Comparison of ENCODE assay signal across 11 cellular contexts in the genomic region with DNA sequence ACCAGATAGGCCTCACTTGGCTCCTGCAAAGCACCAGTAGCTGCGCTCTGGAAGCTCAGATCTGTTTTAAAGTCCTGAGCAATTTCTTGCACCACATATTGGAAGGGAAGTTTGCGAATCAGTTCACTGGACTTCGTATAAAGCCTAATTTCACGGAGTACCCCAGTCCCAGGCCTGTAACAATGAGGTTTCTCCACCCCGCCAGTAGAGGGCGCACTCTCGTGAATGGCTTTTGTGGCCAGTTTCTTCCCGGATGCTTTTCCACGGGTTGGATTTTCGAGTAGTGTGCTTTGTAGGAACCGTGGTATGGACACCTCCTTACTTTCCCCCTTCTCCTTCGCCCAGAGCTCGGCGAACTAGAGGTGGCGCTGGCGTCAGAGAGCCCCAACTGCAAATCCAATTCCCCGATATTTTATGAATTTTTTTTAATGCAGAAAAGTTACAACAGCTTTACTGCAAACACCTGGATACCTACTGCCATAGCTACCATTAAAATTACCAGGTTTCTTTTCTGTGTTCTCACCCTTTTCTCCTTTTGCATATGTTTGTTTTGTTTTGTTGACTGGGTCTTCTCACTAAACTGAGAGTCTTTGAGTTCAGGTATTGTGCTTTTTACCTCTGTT. TPM values are rescaled to one million over a fixed set of nuclear protein-coding genes. Genes with fewer than 3 reads are reported as not detected.
A peak's percentile ranks its signal among the peaks of the same experiment; 100 is the strongest.
DNase-seq lines count a peak whose midpoint lies in the region; ATAC-seq and TF ChIP-seq lines count a peak whose summit lies in the region.
"Had no signal": no experiment of that assay in that cellular context is flagged by ENCODE, and none has a peak within 500 bp of the region (broad histone marks: within the 10 kb centered on the region; RNA-seq: fewer than 3 reads in every experiment).

No MANE protein-coding gene starts in this region.

- H3K27ac ChIP-seq in DND-41 (ENCODE audit: low read length) (no peak overlapping the region), brain microvascular endothelial cell (no peak overlapping the region)

- no peak overlapping the region for H2AFZ ChIP-seq in DND-41 (ENCODE audit: low read depth, low read length)

- H3K27me3 ChIP-seq in DND-41 (ENCODE audit: insufficient read depth, low read length, poor library complexity) (peaks cover 9% of the 10 kb centered on the region), brain microvascular endothelial cell (replicated peaks) (no peaks in the 10 kb centered on the region)

- no peaks in the 10 kb centered on the region for H4K20me1 ChIP-seq in DND-41 (ENCODE audit: insufficient read depth, low read length)

- ATAC-seq in DND-41 (ENCODE audit: insufficient read depth, low read depth) (no peak), omental fat pad (ENCODE audit: low FRiP score) (no peak), GM21619 (IDR thresholded peaks at IDR 0.05; ENCODE audit: unreplicated experiment) (no peak)
- ATAC-seq: activated naive CD4-positive, alpha-beta T cell treated with anti-CD3 and anti-CD28 coated beads, Interleukin-2, amount 50 U/mL, for 72 hours had no signal

- peaks cover 30% of the 10 kb centered on the region for H3K4me1 Mint-ChIP-seq in osteocyte (ENCODE audit: unreplicated experiment)

- no peaks in the 10 kb centered on the region for H3K4me1 ChIP-seq in DND-41 (ENCODE audit: insufficient read depth, low read length)

- no peaks in the 10 kb centered on the region for H3K36me3 Mint-ChIP-seq in osteocyte (ENCODE audit: unreplicated experiment)
- H3K36me3 Mint-ChIP-seq: activated naive CD4-positive, alpha-beta T cell treated with anti-CD3 and anti-CD28 coated beads, Interleukin-2, amount 50 U/mL, for 72 hours had no signal

- no peak overlapping the region for H3K9ac ChIP-seq in DND-41 (ENCODE audit: low read depth, low read length)

- H3K4me2 ChIP-seq in DND-41 (ENCODE audit: insufficient read depth, low read length): no peak overlapping the region

- no peaks in the 10 kb centered on the region for H3K27me3 Mint-ChIP-seq in osteocyte (ENCODE audit: unreplicated experiment)
- H3K27me3 Mint-ChIP-seq: stimulated activated naive CD8-positive, alpha-beta T cell treated with anti-CD3 and anti-CD28 coated beads, Interleukin-15, Interleukin-2, amounts not matched to agents 100 ng/mL and 50 ng/mL, for 24 hours had no signal

- no peak overlapping the region for H3K4me3 ChIP-seq in DND-41 (ENCODE audit: low read depth in 1 of 2, low read length in 2 of 2)
- H3K4me3 ChIP-seq in LNCaP clone FGC (ENCODE audit: low read depth, low read length): no peak overlapping the region
- no peak overlapping the region for H3K4me3 ChIP-seq in brain microvascular endothelial cell (ENCODE audit: low read depth, low read length)

- no peaks in the 10 kb centered on the region for H3K9me3 Mint-ChIP-seq in osteocyte (ENCODE audit: unreplicated experiment)
- H3K9me3 Mint-ChIP-seq: activated naive CD4-positive, alpha-beta T cell treated with anti-CD3 and anti-CD28 coated beads, Interleukin-2, amount 50 U/mL, for 72 hours; stimulated activated naive CD8-positive, alpha-beta T cell treated with anti-CD3 and anti-CD28 coated beads, Interleukin-15, Interleukin-2, amounts not matched to agents 100 ng/mL and 50 ng/mL, for 24 hours had no signal

- H3K27ac Mint-ChIP-seq in osteocyte (ENCODE audit: unreplicated experiment): no peak overlapping the region
- H3K27ac Mint-ChIP-seq: activated naive CD4-positive, alpha-beta T cell treated with anti-CD3 and anti-CD28 coated beads, Interleukin-2, amount 50 U/mL, for 72 hours; stimulated activated naive CD8-positive, alpha-beta T cell treated with anti-CD3 and anti-CD28 coated beads, Interleukin-15, Interleukin-2, amounts not matched to agents 100 ng/mL and 50 ng/mL, for 24 hours had no signal

- no peak overlapping the region for H3K4me3 Mint-ChIP-seq in osteocyte (ENCODE audit: unreplicated experiment)
- H3K4me3 Mint-ChIP-seq: stimulated activated naive CD8-positive, alpha-beta T cell treated with anti-CD3 and anti-CD28 coated beads, Interleukin-15, Interleukin-2, amounts not matched to agents 100 ng/mL and 50 ng/mL, for 24 hours had no signal

- no peaks in the 10 kb centered on the region for H3K79me2 ChIP-seq in DND-41 (ENCODE audit: insufficient read depth, low read length)

- DNase-seq in DND-41 (peak; percentile 18), LNCaP clone FGC (ENCODE audit: low read depth) (no peak), brain microvascular endothelial cell (no peak), osteocyte (ENCODE audit: extremely low spot score, unreplicated experiment) (no peak), NCI-H187 (lab: John Stamatoyannopoulos, UW) (no peak), omental fat pad (ENCODE audit: low spot score) (no peak), midbrain (lab: John Stamatoyannopoulos, UW) (no peak)
- DNase-seq: NCI-H187 treated with DMSO at 0.1 percent for 48 hours had no signal

- TF ChIP-seq CTCF in DND-41 (IDR thresholded peaks at IDR 0.05; ENCODE audit: borderline replicate concordance, extremely low read depth, low read length, poor library complexity, severe bottlenecking) (peak; percentile 79), LNCaP clone FGC (IDR thresholded peaks at IDR 0.05; ENCODE audit: control insufficient read depth, extremely low read depth, insufficient read depth) (peak; percentile 52), brain microvascular endothelial cell (IDR thresholded peaks at IDR 0.05; ENCODE audit: low read depth, low read length, missing control alignments) (peak; percentile 83), osteocyte (IDR thresholded peaks at IDR 0.05) (peak; percentile 68), omental fat pad (IDR thresholded peaks at IDR 0.05) (no peak)

- no peaks in the 10 kb centered on the region for H3K9me3 ChIP-seq in DND-41 (ENCODE audit: insufficient read depth, low read length, severe bottlenecking)

- in situ Hi-C loops in brain microvascular endothelial cell (cut with HindIII; ENCODE audit: low pct_ligation_motif_present, low sequenced_read_pairs): no loop called here

- no peaks in the 10 kb centered on the region for H3K36me3 ChIP-seq in DND-41 (ENCODE audit: insufficient read depth, low read length)
- H3K36me3 ChIP-seq in brain microvascular endothelial cell (replicated peaks): peaks cover 6% of the 10 kb centered on the region

RNA-seq across cellular contexts. Expression of a gene that starts 13.3 kb away (rescaled TPM):
- total RNA-seq in osteocyte (4.8 and 5.0 TPM in 2 replicates), omental fat pad (10 to 100 TPM in 1 of 4 donors, 1 to 10 TPM in 3; 2.6 to 11.2 (median 3.4) TPM)
- total RNA-seq: activated naive CD4-positive, alpha-beta T cell treated with anti-CD3 and anti-CD28 coated beads, Interleukin-2, amount 50 U/mL, for 72 hours had no signal

Comparison
In these comparisons a context has a peak if more than half of its experiments do, and no peak if none do; other contexts are left out.
1. CTCF ChIP-seq: peak in DND-41 (single experiment), LNCaP clone FGC (single experiment), brain microvascular endothelial cell (single experiment) and osteocyte (single experiment); none in omental fat pad (0 of 3).